ENCODE assay signal across 8 cellular contexts in genomic region chr14:75561013-75561432, GRCh38. TPM values are rescaled to one million over a fixed set of nuclear protein-coding genes. Genes with fewer than 3 reads are reported as not detected.
A peak's percentile ranks its signal among the peaks of the same experiment; 100 is the strongest.
DNase-seq lines count a peak whose midpoint lies in the region; ATAC-seq lines count a peak whose summit lies in the region.

No MANE protein-coding gene starts in this region.

- H3K4me3 Mint-ChIP-seq in T-helper 1 cell treated with Interleukin-12 subunit alpha and Interleukin-12 subunit beta and Interleukin-4 antibody, amounts not matched to agents 30 μg/mL and 1 μg/mL, for 36 hours: peak overlapping the region; percentile 43

- peak; percentile 79 for DNase-seq in Ammon's horn (ENCODE audit: low spot score)
- DNase-seq in NCI-H146 (lab: John Stamatoyannopoulos, UW): peak; percentile 26
- peak; percentile 28 for DNase-seq in central memory CD4-positive, alpha-beta T cell
- DNase-seq in islet precursor cell: peak; percentile 87
- DNase-seq in stimulated activated CD4-positive, alpha-beta T cell treated with anti-CD3 and anti-CD28 coated beads, Interleukin-4, amount 100 ng/mL, for 24 hours: peak; percentile 53
- DNase-seq in mesenteric fat pad (ENCODE audit: low spot score): no peak

- peaks cover 9% of the 10 kb centered on the region for H3K9me3 Mint-ChIP-seq in T-helper 1 cell treated with Interleukin-12 subunit alpha and Interleukin-12 subunit beta and Interleukin-4 antibody, amounts not matched to agents 30 μg/mL and 1 μg/mL, for 36 hours

- no peaks in the 10 kb centered on the region for H3K27me3 Mint-ChIP-seq in T-helper 1 cell treated with Interleukin-12 subunit alpha and Interleukin-12 subunit beta and Interleukin-4 antibody, amounts not matched to agents 30 μg/mL and 1 μg/mL, for 36 hours (ENCODE audit: low read depth)

- peaks cover 54% of the 10 kb centered on the region for H3K4me1 Mint-ChIP-seq in T-helper 1 cell treated with Interleukin-12 subunit alpha and Interleukin-12 subunit beta and Interleukin-4 antibody, amounts not matched to agents 30 μg/mL and 1 μg/mL, for 36 hours (ENCODE audit: low read depth)

- peak overlapping the region; percentile 64 for H3K27ac Mint-ChIP-seq in T-helper 1 cell treated with Interleukin-12 subunit alpha and Interleukin-12 subunit beta and Interleukin-4 antibody, amounts not matched to agents 30 μg/mL and 1 μg/mL, for 36 hours

- peaks cover 3% of the 10 kb centered on the region for H3K36me3 Mint-ChIP-seq in T-helper 1 cell treated with Interleukin-12 subunit alpha and Interleukin-12 subunit beta and Interleukin-4 antibody, amounts not matched to agents 30 μg/mL and 1 μg/mL, for 36 hours (ENCODE audit: low read depth)

- ATAC-seq in GM18867 (IDR thresholded peaks at IDR 0.05; ENCODE audit: unreplicated experiment): peak; percentile 43

RNA-seq across cellular contexts. Expression of gene FLVCR2, which starts 17.4 kb away (rescaled TPM):
- total RNA-seq in mesenteric fat pad: 9.5 TPM

RNA-seq across cellular contexts. Expression of gene BATF, which starts 38.8 kb away (rescaled TPM):
- total RNA-seq in mesenteric fat pad: 8.1 TPM
